In the genomic region with DNA sequence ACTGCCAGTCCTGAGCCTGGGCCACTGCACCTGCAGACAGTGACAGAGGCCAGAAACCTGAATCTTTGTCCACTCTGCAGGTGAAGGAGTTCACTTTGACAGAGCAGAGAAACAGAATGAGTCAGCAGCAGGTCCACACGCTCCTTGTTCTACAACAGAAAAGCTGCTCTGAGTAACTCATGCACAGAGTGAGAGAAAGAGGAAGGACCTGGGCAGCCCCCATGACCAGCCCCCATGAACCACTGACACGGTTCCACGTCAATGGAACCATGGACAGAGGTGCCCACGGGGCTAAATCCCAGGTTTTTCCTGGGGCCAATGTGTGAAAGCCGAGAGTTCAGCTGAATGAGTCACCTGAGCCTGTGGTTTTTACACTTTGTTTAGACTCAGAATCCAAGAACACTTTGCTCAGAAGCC, we compare ENCODE assay signal across 1 cellular context.
TF ChIP-seq lines count a peak whose summit lies in the region.

No MANE protein-coding gene starts in this region.

TF ChIP-seq in HepG2, 621 proteins besides CTCF, POLR2A, EP300 and RAD21 (continued from another document):
- TF ChIP-seq HIC2 (CRISPR knock-in tag; IDR thresholded peaks at IDR 0.05; ENCODE audit: low read depth) (no peak), ZIK1 (CRISPR knock-in tag; IDR thresholded peaks at IDR 0.05; ENCODE audit: borderline replicate concordance, low read depth) (no peak), ZNF75D (CRISPR knock-in tag; IDR thresholded peaks at IDR 0.05; ENCODE audit: borderline replicate concordance) (no peak), KDM3A (CRISPR knock-in tag; IDR thresholded peaks at IDR 0.05; ENCODE audit: low read depth) (no peak), FOXP4 (CRISPR knock-in tag; IDR thresholded peaks at IDR 0.05) (no peak), ZNF550 (CRISPR knock-in tag; IDR thresholded peaks at IDR 0.05; ENCODE audit: borderline replicate concordance) (no peak), ERF (CRISPR knock-in tag; IDR thresholded peaks at IDR 0.05) (no peak), NR2F1 (CRISPR knock-in tag; IDR thresholded peaks at IDR 0.05) (no peak), AKAP8 (CRISPR knock-in tag; IDR thresholded peaks at IDR 0.05) (no peak), JUNB (CRISPR knock-in tag; IDR thresholded peaks at IDR 0.05; ENCODE audit: borderline replicate concordance) (no peak), ARNT (IDR thresholded peaks at IDR 0.05) (no peak), GATA4 (IDR thresholded peaks at IDR 0.05; ENCODE audit: borderline replicate concordance, low read depth) (no peak), ESRRA (CRISPR knock-in tag; IDR thresholded peaks at IDR 0.05; ENCODE audit: low read depth) (no peak)
- TF ChIP-seq, protein P1, sequence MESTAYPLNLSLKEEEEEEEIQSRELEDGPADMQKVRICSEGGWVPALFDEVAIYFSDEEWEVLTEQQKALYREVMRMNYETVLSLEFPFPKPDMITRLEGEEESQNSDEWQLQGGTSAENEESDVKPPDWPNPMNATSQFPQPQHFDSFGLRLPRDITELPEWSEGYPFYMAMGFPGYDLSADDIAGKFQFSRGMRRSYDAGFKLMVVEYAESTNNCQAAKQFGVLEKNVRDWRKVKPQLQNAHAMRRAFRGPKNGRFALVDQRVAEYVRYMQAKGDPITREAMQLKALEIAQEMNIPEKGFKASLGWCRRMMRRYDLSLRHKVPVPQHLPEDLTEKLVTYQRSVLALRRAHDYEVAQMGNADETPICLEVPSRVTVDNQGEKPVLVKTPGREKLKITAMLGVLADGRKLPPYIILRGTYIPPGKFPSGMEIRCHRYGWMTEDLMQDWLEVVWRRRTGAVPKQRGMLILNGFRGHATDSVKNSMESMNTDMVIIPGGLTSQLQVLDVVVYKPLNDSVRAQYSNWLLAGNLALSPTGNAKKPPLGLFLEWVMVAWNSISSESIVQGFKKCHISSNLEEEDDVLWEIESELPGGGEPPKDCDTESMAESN (CRISPR knock-in tag; conservative IDR thresholded peaks at IDR 0.05) = no peak
TF ChIP-seq in HepG2: peak in this region for 0.
